In the genomic region with DNA sequence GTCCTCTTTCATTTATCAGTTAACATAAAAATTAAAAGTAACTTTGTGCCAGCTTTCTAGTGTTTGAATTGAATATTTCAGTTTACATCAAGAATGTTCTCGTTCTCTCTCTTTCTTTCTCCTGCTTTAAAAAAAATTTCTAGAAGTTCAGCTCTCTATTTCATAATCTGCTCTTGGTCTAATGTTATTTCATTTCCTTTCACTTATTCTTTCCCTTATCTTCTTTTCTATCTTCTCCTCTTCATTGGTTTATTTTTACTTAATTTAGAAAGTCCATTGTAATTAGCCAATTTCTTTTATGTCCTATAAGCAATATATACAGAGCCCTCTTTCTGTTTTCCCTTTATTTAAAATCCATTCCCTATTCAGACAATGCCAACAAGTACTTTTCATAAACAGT, we compare ENCODE assay signal across 25 cellular contexts. TPM values are rescaled to one million over a fixed set of nuclear protein-coding genes. Genes with fewer than 3 reads are reported as not detected.
"Had no signal": no experiment of that assay in that cellular context is flagged by ENCODE, and none has a peak within 500 bp of the region (broad histone marks: within the 10 kb centered on the region; RNA-seq: fewer than 3 reads in every experiment).

No MANE protein-coding gene starts in this region.

- H3K27ac Mint-ChIP-seq: activated CD4-positive, alpha-beta T cell treated with anti-CD3 and anti-CD28 coated beads, Interleukin-2, amount 10 ng/mL, durations not matched to agents 24 days and 14 days; activated CD8-positive, alpha-beta T cell treated with anti-CD3 and anti-CD28 coated beads for 36 hours; activated naive CD8-positive, alpha-beta T cell treated with anti-CD3 and anti-CD28 coated beads for 36 hours; activated T-cell treated with anti-CD3 and anti-CD28 coated beads, Interleukin-2, amount 50 U/mL, for 72 hours; activated T-helper 17 cell treated with anti-CD3 and anti-CD28 coated beads, Interleukin-2, amount 50 U/mL, for 72 hours had no signal

- H3K36me3 ChIP-seq: brain microvascular endothelial cell, cardiac muscle cell had no signal

- H3K4me1 Mint-ChIP-seq: activated T-helper 17 cell treated with anti-CD3 and anti-CD28 coated beads, Interleukin-2, amount 50 U/mL, for 72 hours had no signal

- H3K27me3 ChIP-seq: brain microvascular endothelial cell, cardiac muscle cell had no signal

- H3K9me3 Mint-ChIP-seq: activated CD4-positive, alpha-beta T cell treated with anti-CD3 and anti-CD28 coated beads, Interleukin-2, amount 10 ng/mL, durations not matched to agents 24 days and 14 days; activated CD8-positive, alpha-beta T cell treated with anti-CD3 and anti-CD28 coated beads for 36 hours; activated naive CD8-positive, alpha-beta T cell treated with anti-CD3 and anti-CD28 coated beads for 36 hours; activated T-cell treated with anti-CD3 and anti-CD28 coated beads, Interleukin-2, amount 50 U/mL, for 72 hours; activated T-helper 17 cell treated with anti-CD3 and anti-CD28 coated beads, Interleukin-2, amount 50 U/mL, for 72 hours; central memory CD8-positive, alpha-beta T cell had no signal

- DNase-seq: activated CD4-positive, alpha-beta T cell treated with anti-CD3 and anti-CD28 coated beads, Interleukin-2, amount 50 U/mL, for 4 hours; activated effector memory CD4-positive, alpha-beta T cell treated with anti-CD3 and anti-CD28 coated beads, Interleukin-2, amount 50 U/mL, for 16 hours; activated naive CD4-positive, alpha-beta T cell; activated naive CD4-positive, alpha-beta T cell treated with anti-CD3 and anti-CD28 coated beads, Interleukin-2, amount 50 U/mL, for 16 hours; activated naive CD8-positive, alpha-beta T cell treated with anti-CD3 and anti-CD28 coated beads for 36 hours; activated T-cell treated with anti-CD3 and anti-CD28 coated beads, Interleukin-2, amount 50 U/mL, for 1 hour; aorta; NCI-H1417 treated with DMSO at 0.1 percent for 48 hours; NCI-H524 treated with DMSO at 0.1 percent for 48 hours; NK-92 treated with Interleukin-12 subunit alpha and Interleukin-12 subunit beta, amount 100 ng/mL, for 24 hours; SIG-M5 had no signal

- H3K36me3 Mint-ChIP-seq: activated naive CD8-positive, alpha-beta T cell treated with anti-CD3 and anti-CD28 coated beads for 36 hours had no signal

- H3K27ac ChIP-seq: brain microvascular endothelial cell, cardiac muscle cell, PC-9, RWPE1 had no signal

- H3K4me3 Mint-ChIP-seq: activated CD4-positive, alpha-beta T cell treated with anti-CD3 and anti-CD28 coated beads, Interleukin-2, amount 10 ng/mL, durations not matched to agents 24 days and 14 days; activated CD8-positive, alpha-beta T cell treated with anti-CD3 and anti-CD28 coated beads for 36 hours; activated naive CD8-positive, alpha-beta T cell treated with anti-CD3 and anti-CD28 coated beads for 36 hours; activated T-helper 17 cell treated with anti-CD3 and anti-CD28 coated beads, Interleukin-2, amount 50 U/mL, for 72 hours had no signal

- H3K4me3 ChIP-seq: cardiac muscle cell had no signal

RNA-seq across cellular contexts. Expression of gene CCDC54, which starts 44.6 kb away (rescaled TPM):
- total RNA-seq: activated CD4-positive, alpha-beta T cell treated with anti-CD3 and anti-CD28 coated beads, Interleukin-2, amount 10 ng/mL, durations not matched to agents 24 days and 14 days; activated CD8-positive, alpha-beta memory T cell treated with anti-CD3 and anti-CD28 coated beads for 36 hours; activated CD8-positive, alpha-beta T cell treated with anti-CD3 and anti-CD28 coated beads for 36 hours; activated naive CD8-positive, alpha-beta T cell treated with anti-CD3 and anti-CD28 coated beads for 36 hours; activated T-cell treated with anti-CD3 and anti-CD28 coated beads, Interleukin-2, amount 50 U/mL, for 72 hours; activated T-helper 17 cell treated with anti-CD3 and anti-CD28 coated beads, Interleukin-2, amount 50 U/mL, for 72 hours; aorta; cardiac muscle cell; chondrocyte; NCI-H460; PC-9; Right ventricle myocardium inferior; T-helper 2 cell treated with Interferon-gamma antibody and Interleukin-4, amounts not matched to agents 100 ng/mL and 5 ng/mL, for 36 hours had no signal
- polyA plus RNA-seq: aorta had no signal
